Comparison of ENCODE assay signal across 10 cellular contexts in the genomic region with DNA sequence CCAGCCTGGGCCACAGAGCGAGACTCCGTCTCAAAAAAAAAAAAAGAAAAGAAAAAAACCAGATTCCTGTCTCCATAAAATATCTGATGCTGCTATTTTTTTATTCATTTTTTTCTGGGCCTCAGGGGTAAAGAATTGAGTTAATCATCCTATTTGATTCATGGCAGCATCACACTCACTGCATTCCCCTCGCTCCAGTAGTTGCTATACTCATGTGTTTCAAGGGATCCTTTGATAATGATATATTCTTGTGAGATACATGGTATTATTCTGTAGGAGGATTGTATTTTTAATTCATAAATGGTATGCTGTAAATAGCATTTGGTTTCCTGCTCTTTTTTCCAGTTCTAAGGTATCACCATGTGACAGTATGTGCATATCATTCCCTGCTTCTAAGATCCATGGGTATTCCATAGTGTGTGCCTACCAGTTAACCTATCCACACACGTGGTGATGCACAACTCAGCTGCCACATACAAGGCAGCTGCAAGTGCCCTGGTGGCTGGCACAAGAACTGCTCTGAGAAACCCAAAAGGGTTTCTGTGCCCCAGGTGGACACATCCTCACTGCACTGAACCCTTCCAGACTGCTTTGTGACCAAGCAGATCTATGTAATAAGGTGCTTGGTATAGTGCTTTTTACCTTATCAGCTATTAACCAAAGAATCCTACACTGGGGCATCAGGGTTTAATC.
DNase-seq lines count a peak whose midpoint lies in the region; ATAC-seq and TF ChIP-seq lines count a peak whose summit lies in the region.
"Had no signal": no experiment of that assay in that cellular context is flagged by ENCODE, and none has a peak within 500 bp of the region (broad histone marks: within the 10 kb centered on the region; RNA-seq: fewer than 3 reads in every experiment).

No MANE protein-coding gene starts in this region.

- no peak overlapping the region for H2AFZ ChIP-seq in GM23248

- H3K27ac ChIP-seq in GM23248 (no peak overlapping the region), left lung (no peak overlapping the region)

- H3K9me3 ChIP-seq in GM23248 (ENCODE audit: low read depth) (no peaks in the 10 kb centered on the region), left lung (peaks cover 0 to 4% of the 10 kb centered on the region in 2 donors)

- H3F3A ChIP-seq in GM23248 (ENCODE audit: insufficient read depth) = no peaks in the 10 kb centered on the region

- H3K27me3 ChIP-seq in GM23248 (replicated peaks; ENCODE audit: insufficient read depth) = no peaks in the 10 kb centered on the region
- no peaks in the 10 kb centered on the region for H3K27me3 ChIP-seq in left lung

- intact Hi-C loops in left lung (cut with DNase I) = no loop called here

- H3K9ac ChIP-seq in GM23248 = no peak overlapping the region

- CTCF ChIA-PET in AG04449 (lab: Yijun Ruan, JAX) (interaction anchor here (0.9 to 1.5 kb wide), 3 partner anchors 10 to 12 kb away, joined by 3 to 4 read pairs (median 4); no protein-coding TSS in a partner anchor), WTC11 (lab: Charles Lee) (interaction anchor here (0.7 to 2.5 kb wide), 6 partner anchors 13 to 98 kb away, joined by 3 to 12 read pairs (median 4); no protein-coding TSS in a partner anchor), GM10248 (lab: Yijun Ruan, JAX) (interaction anchor here (5.1 kb wide), 1 partner anchor 12 kb away, joined by 35 read pairs; no protein-coding TSS in a partner anchor)

- H3K79me2 ChIP-seq in GM23248 (ENCODE audit: insufficient read depth) = no peaks in the 10 kb centered on the region

- POLR2A ChIA-PET in AG04449 (lab: Yijun Ruan, JAX) (interaction anchor here (0.6 kb wide), 1 partner anchor 71 kb away, joined by 3 read pairs; no protein-coding TSS in a partner anchor), WTC11 (lab: Charles Lee) (interaction anchor here (0.5 to 0.6 kb wide), 2 partner anchors 11 to 413 kb away, joined by 3 read pairs; no protein-coding TSS in a partner anchor), GM10248 (lab: Yijun Ruan, JAX) (no interaction called here)

- no peak for DNase-seq in AG04449 (ENCODE audit: low read depth, low spot score)
- DNase-seq in GM23248 = peak; percentile 42
- DNase-seq in WTC11 (ENCODE audit: low spot score) = no peak
- DNase-seq in left lung = no peak
- no peak for DNase-seq in central memory CD4-positive, alpha-beta T cell
- no peak for DNase-seq in GM10248 (ENCODE audit: extremely low spot score)
- DNase-seq in GM13977 (ENCODE audit: low spot score) = no peak
- DNase-seq: activated effector memory CD4-positive, alpha-beta T cell treated with anti-CD3 and anti-CD28 coated beads, Interleukin-2, amount 50 U/mL, for 16 hours had no signal

- peaks cover 4% of the 10 kb centered on the region; the same call in 1 of the 2 replicates for H3K27me3 Mint-ChIP-seq in WTC11 (ENCODE audit: low read depth)

- H3K4me1 ChIP-seq in GM23248 (ENCODE audit: insufficient read depth) = no peaks in the 10 kb centered on the region; the same call in 1 of the 2 replicates
- H3K4me1 ChIP-seq in left lung = peaks cover 0 to 15% of the 10 kb centered on the region in 2 donors

- peaks cover 9% of the 10 kb centered on the region for H3K9me3 Mint-ChIP-seq in WTC11

- H3K36me3 Mint-ChIP-seq in WTC11 = no peaks in the 10 kb centered on the region

- peak; percentile 23 for TF ChIP-seq CTCF in AG04449 (IDR thresholded peaks at IDR 0.05; ENCODE audit: insufficient read depth, low read length, missing control alignments)
- TF ChIP-seq CTCF in WTC11 (IDR thresholded peaks at IDR 0.05) = no peak
- peak in 1 of 2 donors; percentile 54 for TF ChIP-seq CTCF in left lung (IDR thresholded peaks at IDR 0.05)
- TF ChIP-seq CTCF in GM10248 (IDR thresholded peaks at IDR 0.05; ENCODE audit: control extremely low read depth, extremely low read depth, low read depth, missing control alignments) = no peak
- no peak for TF ChIP-seq CTCF in GM13977 (IDR thresholded peaks at IDR 0.05; ENCODE audit: extremely low read depth, insufficient read depth, missing control alignments)

- peak; percentile 81 for ATAC-seq in WTC11
- ATAC-seq in left lung = peak; percentile 7
- no peak for ATAC-seq in HG03280 (IDR thresholded peaks at IDR 0.05; ENCODE audit: unreplicated experiment)
- ATAC-seq: stimulated activated effector memory CD8-positive, alpha-beta T cell treated with anti-CD3 and anti-CD28 coated beads, Interleukin-12 subunit alpha, Interleukin-12 subunit beta, amount 100 ng/mL, for 72 hours had no signal

- in situ Hi-C loops in GM23248 (cut with MboI) (no loop called here), GM13977 (cut with MboI; ENCODE audit: low pct_unique_long_range_greater_than_20kb, low sequenced_read_pairs, unreplicated experiment) (no loop called here)

- H4K20me1 ChIP-seq in GM23248 (ENCODE audit: insufficient read depth) = no peaks in the 10 kb centered on the region

- WGBS in GM23248 (ENCODE audit: low coverage in 1 of 2, low lambda C conversion rate in 2 of 2, missing lambda C conversion rate in 2 of 2), 2 experiments = 70 to 73% methylated on average over 4 of the region's 4 CpGs

- H3K36me3 ChIP-seq in GM23248 (ENCODE audit: low read depth) (no peaks in the 10 kb centered on the region), left lung (no peaks in the 10 kb centered on the region)

- no peaks in the 10 kb centered on the region for H3K9me2 ChIP-seq in GM23248 (ENCODE audit: insufficient read depth)

- no peak overlapping the region for H3K4me3 Mint-ChIP-seq in WTC11
- H3K4me3 Mint-ChIP-seq: stimulated activated effector memory CD8-positive, alpha-beta T cell treated with anti-CD3 and anti-CD28 coated beads, Interleukin-12 subunit alpha, Interleukin-12 subunit beta, amount 100 ng/mL, for 72 hours had no signal

- H3K4me1 Mint-ChIP-seq in WTC11 = peaks cover 4% of the 10 kb centered on the region; the same call in 1 of the 2 replicates

- H3K27ac Mint-ChIP-seq in WTC11 = no peak overlapping the region

- H3K4me3 ChIP-seq in AG04449 (ENCODE audit: low read depth, low read length) (no peak overlapping the region), GM23248 (no peak overlapping the region), left lung (no peak overlapping the region)

- H3K4me2 ChIP-seq in GM23248 (ENCODE audit: unreplicated experiment) = no peak overlapping the region

TF ChIP-seq in WTC11, 78 proteins besides CTCF, POLR2A, EP300 and RAD21:
- TF ChIP-seq ZNF219 (CRISPR knock-in tag; IDR thresholded peaks at IDR 0.05; ENCODE audit: borderline replicate concordance) (no peak), ZNF423 (CRISPR knock-in tag; IDR thresholded peaks at IDR 0.05) (no peak), JAZF1 (CRISPR knock-in tag; IDR thresholded peaks at IDR 0.05) (no peak), NR1H2 (CRISPR knock-in tag; IDR thresholded peaks at IDR 0.05) (no peak), HMGA2 (CRISPR knock-in tag; IDR thresholded peaks at IDR 0.05) (no peak), NR3C1 (CRISPR knock-in tag; conservative IDR thresholded peaks at IDR 0.05; ENCODE audit: low read depth) (no peak), ESRRA (CRISPR knock-in tag; IDR thresholded peaks at IDR 0.05; ENCODE audit: borderline replicate concordance) (no peak), SOX15 (CRISPR knock-in tag; IDR thresholded peaks at IDR 0.05) (no peak)
- TF ChIP-seq, protein P1, sequence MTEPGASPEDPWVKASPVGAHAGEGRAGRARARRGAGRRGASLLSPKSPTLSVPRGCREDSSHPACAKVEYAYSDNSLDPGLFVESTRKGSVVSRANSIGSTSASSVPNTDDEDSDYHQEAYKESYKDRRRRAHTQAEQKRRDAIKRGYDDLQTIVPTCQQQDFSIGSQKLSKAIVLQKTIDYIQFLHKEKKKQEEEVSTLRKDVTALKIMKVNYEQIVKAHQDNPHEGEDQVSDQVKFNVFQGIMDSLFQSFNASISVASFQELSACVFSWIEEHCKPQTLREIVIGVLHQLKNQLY (CRISPR knock-in tag; IDR thresholded peaks at IDR 0.05) = no peak
- TF ChIP-seq, protein P2, sequence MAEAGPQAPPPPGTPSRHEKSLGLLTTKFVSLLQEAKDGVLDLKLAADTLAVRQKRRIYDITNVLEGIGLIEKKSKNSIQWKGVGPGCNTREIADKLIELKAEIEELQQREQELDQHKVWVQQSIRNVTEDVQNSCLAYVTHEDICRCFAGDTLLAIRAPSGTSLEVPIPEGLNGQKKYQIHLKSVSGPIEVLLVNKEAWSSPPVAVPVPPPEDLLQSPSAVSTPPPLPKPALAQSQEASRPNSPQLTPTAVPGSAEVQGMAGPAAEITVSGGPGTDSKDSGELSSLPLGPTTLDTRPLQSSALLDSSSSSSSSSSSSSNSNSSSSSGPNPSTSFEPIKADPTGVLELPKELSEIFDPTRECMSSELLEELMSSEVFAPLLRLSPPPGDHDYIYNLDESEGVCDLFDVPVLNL (CRISPR knock-in tag; IDR thresholded peaks at IDR 0.05; ENCODE audit: borderline replicate concordance, low read depth) = no peak
